In genomic region chr14:101499513-101499912, GRCh38 we compare ENCODE assay signal across 15 cellular contexts.
"Had no signal": no experiment of that assay in that cellular context is flagged by ENCODE, and none has a peak within 500 bp of the region (broad histone marks: within the 10 kb centered on the region; RNA-seq: fewer than 3 reads in every experiment).

No MANE protein-coding gene starts in this region.

- H3K9me3 ChIP-seq: transverse colon had no signal

- H3K27ac ChIP-seq: foreskin keratinocyte, SK-N-MC, transverse colon had no signal

- H3K4me3 ChIP-seq: SK-N-MC, transverse colon had no signal

- H3K27me3 ChIP-seq: foreskin keratinocyte, transverse colon had no signal

- H3K36me3 ChIP-seq: transverse colon had no signal

- H3K4me1 ChIP-seq: foreskin keratinocyte had no signal

- ATAC-seq: activated CD8-positive, alpha-beta memory T cell treated with anti-CD3 and anti-CD28 coated beads, Interleukin-2, amount 10 ng/mL, durations not matched to agents 7 days and 5 days; activated T-cell treated with anti-CD3 and anti-CD28 coated beads, Interleukin-2, amount 50 U/mL, for 4 hours; foreskin keratinocyte; naive thymus-derived CD8-positive, alpha-beta T cell had no signal

- DNase-seq: activated CD4-positive, alpha-beta memory T cell treated with anti-CD3 and anti-CD28 coated beads for 36 hours; activated CD8-positive, alpha-beta memory T cell treated with anti-CD3 and anti-CD28 coated beads, Interleukin-2, amount 10 ng/mL, durations not matched to agents 7 days and 5 days; activated gamma-delta T cell treated with Interleukin-2 at 50 U/mL for 16 hours; activated T-cell treated with anti-CD3 and anti-CD28 coated beads, Interleukin-2, amount 50 U/mL, for 4 hours; effector memory CD4-positive, alpha-beta T cell; foreskin keratinocyte; Right ventricle myocardium superior; stimulated activated CD4-positive, alpha-beta T cell treated with anti-CD3 and anti-CD28 coated beads, Interleukin-15, amount 100 ng/mL, for 24 hours; stimulated activated CD4-positive, alpha-beta T cell treated with anti-CD3 and anti-CD28 coated beads, Interleukin-4, amount 100 ng/mL, for 24 hours; stimulated activated naive CD4-positive, alpha-beta T cell treated with Interleukin-2 at 50 U/mL for 16 hours; T-helper 1 cell; T1000; transverse colon had no signal
